ENCODE assay signal across 11 cellular contexts in the genomic region with DNA sequence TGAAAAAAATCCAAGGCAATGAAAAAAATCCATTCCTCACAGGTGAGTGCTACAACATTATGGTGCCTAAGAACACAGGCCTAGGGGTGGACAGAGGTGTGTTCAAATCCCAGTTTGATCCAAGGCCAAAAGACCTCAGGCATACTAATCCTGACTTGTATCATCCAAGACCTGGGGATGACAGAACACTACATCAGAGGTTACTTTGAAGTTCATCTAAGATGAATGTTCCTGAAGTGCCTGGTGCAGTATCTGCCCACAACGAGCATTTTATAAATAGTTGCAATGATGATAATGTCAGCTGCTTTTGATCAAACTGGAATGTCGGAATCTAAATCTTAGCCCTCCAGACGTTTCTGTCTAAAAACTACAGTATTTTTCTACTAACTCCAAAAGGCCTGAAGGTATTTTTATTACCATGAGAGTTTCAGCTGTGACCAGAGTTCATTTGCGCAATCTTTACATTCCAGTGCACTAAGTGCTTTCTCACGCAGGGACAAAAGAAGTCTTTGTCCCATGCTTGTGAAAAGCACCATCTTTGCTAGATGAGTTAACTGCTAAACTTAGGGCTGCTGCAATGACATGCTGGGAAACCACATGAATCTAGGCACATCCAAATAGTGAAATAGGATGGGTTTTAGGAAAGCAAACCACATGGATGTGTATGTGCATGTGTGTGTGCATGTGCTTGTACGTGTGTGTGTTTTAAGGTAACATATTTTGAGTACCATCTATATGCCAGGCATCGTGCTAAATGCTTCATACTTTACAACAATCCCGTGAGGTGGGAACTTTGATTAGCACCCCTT. TPM values are rescaled to one million over a fixed set of nuclear protein-coding genes. Genes with fewer than 3 reads are reported as not detected.
DNase-seq lines count a peak whose midpoint lies in the region; ATAC-seq and TF ChIP-seq lines count a peak whose summit lies in the region.
"Had no signal": no experiment of that assay in that cellular context is flagged by ENCODE, and none has a peak within 500 bp of the region (broad histone marks: within the 10 kb centered on the region; RNA-seq: fewer than 3 reads in every experiment).

No MANE protein-coding gene starts in this region.

- H3K4me3 ChIP-seq in Caco-2 (ENCODE audit: low read depth, low read length) (no peak overlapping the region), Peyer's patch (no peak overlapping the region), esophagus squamous epithelium (no peak overlapping the region), osteoblast (ENCODE audit: insufficient read depth, low read length) (no peak overlapping the region)

- peak overlapping the region; percentile 4 for H3K4me2 ChIP-seq in osteoblast (ENCODE audit: insufficient read depth, low read length)

- H3K27me3 Mint-ChIP-seq in Caco-2 (ENCODE audit: insufficient read depth, unreplicated experiment), result no peaks in the 10 kb centered on the region
- no peaks in the 10 kb centered on the region for H3K27me3 Mint-ChIP-seq in activated naive CD8-positive, alpha-beta T cell treated with anti-CD3 and anti-CD28 coated beads, Interleukin-2, amount 50 U/mL, for 24 hours

- H3K36me3 Mint-ChIP-seq in Caco-2 (ENCODE audit: insufficient read depth, unreplicated experiment), result peaks cover 100% of the 10 kb centered on the region
- peaks cover 32% of the 10 kb centered on the region for H3K36me3 Mint-ChIP-seq in activated naive CD8-positive, alpha-beta T cell treated with anti-CD3 and anti-CD28 coated beads, Interleukin-2, amount 50 U/mL, for 24 hours (ENCODE audit: low read depth)

- no peaks in the 10 kb centered on the region for H3K9me3 ChIP-seq in Caco-2
- no peaks in the 10 kb centered on the region for H3K9me3 ChIP-seq in Peyer's patch
- no peaks in the 10 kb centered on the region for H3K9me3 ChIP-seq in esophagus squamous epithelium
- no peaks in the 10 kb centered on the region for H3K9me3 ChIP-seq in osteoblast (ENCODE audit: low read depth, low read length)
- H3K9me3 ChIP-seq: neutrophil had no signal

- peak overlapping the region; percentile 89 for H3K27ac Mint-ChIP-seq in Caco-2 (ENCODE audit: unreplicated experiment)
- no peak overlapping the region for H3K27ac Mint-ChIP-seq in activated naive CD8-positive, alpha-beta T cell treated with anti-CD3 and anti-CD28 coated beads, Interleukin-2, amount 50 U/mL, for 24 hours

- H3K27ac ChIP-seq in Peyer's patch (peak overlapping the region in 3 of 4 donors; percentile 0 to 71 (median 37)), esophagus squamous epithelium (peak overlapping the region in 3 of 4 donors; percentile 38 to 62 (median 49)), osteoblast (ENCODE audit: low read depth, low read length) (peak overlapping the region; percentile 96)
- H3K27ac ChIP-seq: neutrophil, VCaP had no signal

- H3K27me3 ChIP-seq in Caco-2 (replicated peaks; ENCODE audit: control insufficient read depth, insufficient read depth, low read length) (no peaks in the 10 kb centered on the region), Peyer's patch (no peaks in the 10 kb centered on the region), esophagus squamous epithelium (no peaks in the 10 kb centered on the region), osteoblast (ENCODE audit: insufficient read depth, low read length) (no peaks in the 10 kb centered on the region)

- TF ChIP-seq POLR2A in Peyer's patch (IDR thresholded peaks at IDR 0.05) (no peak), esophagus squamous epithelium (IDR thresholded peaks at IDR 0.05) (no peak)

- intact Hi-C loops in Caco-2 (cut with micrococcal nuclease; ENCODE audit: unreplicated experiment) (loop anchor here (1.0 kb wide), 1 partner anchor 14 kb away; no protein-coding TSS in a partner anchor), esophagus squamous epithelium (cut with DNase I) (no loop called here)

- H3K4me1 Mint-ChIP-seq in Caco-2 (ENCODE audit: low read depth, unreplicated experiment), result peaks cover 60% of the 10 kb centered on the region
- H3K4me1 Mint-ChIP-seq in activated naive CD8-positive, alpha-beta T cell treated with anti-CD3 and anti-CD28 coated beads, Interleukin-2, amount 50 U/mL, for 24 hours, result no peaks in the 10 kb centered on the region

- POLR2A ChIA-PET in Caco-2 (lab: Charles Lee), result interaction anchor here (1.0 kb wide), 1 partner anchor 18 kb away, joined by 3 read pairs; a partner anchor contains a TSS

- DNase-seq in Caco-2, result peak; percentile 84 to 86
- no peak for DNase-seq in Peyer's patch
- DNase-seq in esophagus squamous epithelium (lab: John Stamatoyannopoulos, UW), result no peak
- no peak for DNase-seq in osteoblast (ENCODE audit: insufficient read length, low spot score, missing footprints)
- DNase-seq in activated naive CD8-positive, alpha-beta T cell treated with anti-CD3 and anti-CD28 coated beads, Interleukin-2, amount 50 U/mL, for 24 hours, result no peak
- no peak for DNase-seq in NCI-H1105 (lab: John Stamatoyannopoulos, UW)
- no peak for DNase-seq in germinal center (ENCODE audit: low spot score)
- no peak for DNase-seq in NCI-H524 treated with DMSO at 0.1 percent for 48 hours (lab: John Stamatoyannopoulos, UW)
- DNase-seq: DND-41 had no signal

- CTCF ChIA-PET in Caco-2 (lab: Charles Lee), result no interaction called here

- WGBS in esophagus squamous epithelium, 2 donors, result 55 to 59% methylated on average over 8 of the region's 8 CpGs

- no TSS peak for BruUV-seq in Caco-2 (replicated peaks; lab: Mats Ljungman, UMichigan)

- ATAC-seq in activated naive CD8-positive, alpha-beta T cell treated with anti-CD3 and anti-CD28 coated beads, Interleukin-2, amount 50 U/mL, for 24 hours, result no peak

- no peaks in the 10 kb centered on the region for H3K9me3 Mint-ChIP-seq in Caco-2 (ENCODE audit: unreplicated experiment)
- no peaks in the 10 kb centered on the region for H3K9me3 Mint-ChIP-seq in activated naive CD8-positive, alpha-beta T cell treated with anti-CD3 and anti-CD28 coated beads, Interleukin-2, amount 50 U/mL, for 24 hours

- peak overlapping the region; percentile 50 for H3K4me3 Mint-ChIP-seq in Caco-2 (ENCODE audit: unreplicated experiment)
- H3K4me3 Mint-ChIP-seq in activated naive CD8-positive, alpha-beta T cell treated with anti-CD3 and anti-CD28 coated beads, Interleukin-2, amount 50 U/mL, for 24 hours, result no peak overlapping the region

- peaks cover 61% of the 10 kb centered on the region for H4K20me1 ChIP-seq in osteoblast (ENCODE audit: insufficient read depth, low read length)

- H3K4me1 ChIP-seq in Caco-2, result peaks cover 83% of the 10 kb centered on the region
- peaks cover 0 to 20% (median 0%) of the 10 kb centered on the region in 4 donors for H3K4me1 ChIP-seq in Peyer's patch
- H3K4me1 ChIP-seq in esophagus squamous epithelium, result peaks cover 31 to 100% (median 34%) of the 10 kb centered on the region in 3 donors
- H3K4me1 ChIP-seq in osteoblast (ENCODE audit: insufficient read depth, low read length), result peaks cover 100% of the 10 kb centered on the region

- H3K36me3 ChIP-seq in Caco-2 (ENCODE audit: control insufficient read depth, insufficient read depth, low read length) (peaks cover 8% of the 10 kb centered on the region), Peyer's patch (peaks cover 0 to 83% (median 0%) of the 10 kb centered on the region in 3 donors), esophagus squamous epithelium (peaks cover 0 to 100% (median 43%) of the 10 kb centered on the region in 3 donors), osteoblast (ENCODE audit: insufficient read depth, low read length) (peaks cover 91% of the 10 kb centered on the region)
- H3K36me3 ChIP-seq: neutrophil had no signal

- no peak for TF ChIP-seq CTCF in Caco-2 (IDR thresholded peaks at IDR 0.05; ENCODE audit: insufficient read depth in 1 of 2, low read depth in 1 of 2, low read length in 1 of 2, severe bottlenecking in 1 of 2, unreplicated experiment in 1 of 2)
- no peak for TF ChIP-seq CTCF in Peyer's patch (IDR thresholded peaks at IDR 0.05)
- TF ChIP-seq CTCF in esophagus squamous epithelium (IDR thresholded peaks at IDR 0.05), result no peak
- no peak for TF ChIP-seq CTCF in osteoblast (IDR thresholded peaks at IDR 0.05; ENCODE audit: extremely low read depth, low read depth, low read length)

- H2AFZ ChIP-seq in osteoblast (ENCODE audit: low read length), result no peak overlapping the region

- H3K79me2 ChIP-seq in osteoblast (ENCODE audit: insufficient read depth, low read length), result peaks cover 81% of the 10 kb centered on the region

RNA-seq across cellular contexts. Expression of a gene that starts 18.1 kb away (rescaled TPM):
- total RNA-seq in Caco-2 (2022) (1,141 and 1,158 TPM in 2 replicates), Peyer's patch (100 to 1,000 TPM; 564 to 802 (median 681) TPM), esophagus squamous epithelium (1,000 to 10,000 TPM; 2,116 to 2,445 (median 2,399) TPM), osteoblast (2,826 and 3,042 TPM in 2 replicates)

Comparison
In these comparisons a context has a peak if more than half of its experiments do, and no peak if none do; other contexts are left out.
1. DNase-seq: peak in Caco-2 (2 of 2); none in Peyer's patch (0 of 3), esophagus squamous epithelium (single experiment), osteoblast (single experiment), activated naive CD8-positive, alpha-beta T cell treated with anti-CD3 and anti-CD28 coated beads, Interleukin-2, amount 50 U/mL, for 24 hours (single experiment), NCI-H1105 (single experiment), germinal center (single experiment) and NCI-H524 treated with DMSO at 0.1 percent for 48 hours (single experiment).
2. H3K27ac ChIP-seq: peak in every context shown above with its lines; median percentile 96 in osteoblast; 49 in esophagus squamous epithelium; 37 in Peyer's patch.